Comparison of ENCODE assay signal across 24 cellular contexts in genomic region chr15:101543026-101543390, GRCh38.
"Had no signal": no experiment of that assay in that cellular context is flagged by ENCODE, and none has a peak within 500 bp of the region (broad histone marks: within the 10 kb centered on the region; RNA-seq: fewer than 3 reads in every experiment).

No MANE protein-coding gene starts in this region.

- H3K27ac ChIP-seq: neural progenitor cell, neutrophil, ovary, parathyroid adenoma, psoas muscle, right lobe of liver, skin epidermis, spleen, suprapubic skin, testis, tibial artery, transverse colon, upper lobe of right lung, uterus had no signal

- H3K27me3 ChIP-seq: neural progenitor cell, ovary, right lobe of liver, testis, uterus had no signal

- ATAC-seq: natural killer cell; stimulated activated naive CD8-positive, alpha-beta T cell treated with anti-CD3 and anti-CD28 coated beads, Interleukin-15, Interleukin-2, amounts not matched to agents 100 U/mL and 50 U/mL, for 24 hours had no signal

- H3K79me2 ChIP-seq: parathyroid adenoma had no signal

- H2AFZ ChIP-seq: neural progenitor cell, parathyroid adenoma had no signal

- H3K4me2 ChIP-seq: neural progenitor cell, smooth muscle cell had no signal

- DNase-seq: naive B cell; natural killer cell; ovary; psoas muscle; spleen; stimulated activated CD4-positive, alpha-beta T cell treated with anti-CD3 and anti-CD28 coated beads, Interleukin-12 subunit alpha, Interleukin-12 subunit beta, amount 100 ng/mL, for 4 hours; stimulated activated CD4-positive, alpha-beta T cell treated with anti-CD3 and anti-CD28 coated beads, Interleukin-1b, Interleukin-23, amount 100 ng/mL, for 48 hours; stimulated activated CD4-positive, alpha-beta T cell treated with anti-CD3 and anti-CD28 coated beads, Interleukin-4, amount 100 ng/mL, for 1 hour; stimulated activated CD4-positive, alpha-beta T cell treated with anti-CD3 and anti-CD28 coated beads, Interleukin-4, amount 100 ng/mL, for 4 hours; stimulated activated CD8-positive, alpha-beta memory T cell treated with anti-CD3 and anti-CD28 coated beads, Interleukin-4, amount 100 ng/mL, for 48 hours; stimulated activated naive CD8-positive, alpha-beta T cell treated with anti-CD3 and anti-CD28 coated beads, Interleukin-15, amount 100 ng/mL, for 72 hours; stimulated activated naive CD8-positive, alpha-beta T cell treated with anti-CD3 and anti-CD28 coated beads, Interleukin-15, Interleukin-2, amounts not matched to agents 100 U/mL and 50 U/mL, for 24 hours; transverse colon; upper lobe of right lung; uterus had no signal

- H3K4me1 ChIP-seq: parathyroid adenoma, psoas muscle, testis, tibial artery, upper lobe of right lung, uterus had no signal

- H3K4me3 ChIP-seq: neural progenitor cell, ovary, psoas muscle, right lobe of liver, skin epidermis, smooth muscle cell, spleen, suprapubic skin, testis, tibial artery, transverse colon, upper lobe of right lung, uterus had no signal

- H3K36me3 ChIP-seq: neural progenitor cell, neutrophil, ovary, right lobe of liver, spleen, suprapubic skin, tibial artery, transverse colon, upper lobe of right lung, uterus had no signal

- H3K9me3 ChIP-seq: neutrophil, ovary, psoas muscle, right lobe of liver, suprapubic skin, testis, tibial artery, transverse colon, upper lobe of right lung, uterus had no signal
